25 cellular contexts compared by ENCODE assay signal in the genomic region with DNA sequence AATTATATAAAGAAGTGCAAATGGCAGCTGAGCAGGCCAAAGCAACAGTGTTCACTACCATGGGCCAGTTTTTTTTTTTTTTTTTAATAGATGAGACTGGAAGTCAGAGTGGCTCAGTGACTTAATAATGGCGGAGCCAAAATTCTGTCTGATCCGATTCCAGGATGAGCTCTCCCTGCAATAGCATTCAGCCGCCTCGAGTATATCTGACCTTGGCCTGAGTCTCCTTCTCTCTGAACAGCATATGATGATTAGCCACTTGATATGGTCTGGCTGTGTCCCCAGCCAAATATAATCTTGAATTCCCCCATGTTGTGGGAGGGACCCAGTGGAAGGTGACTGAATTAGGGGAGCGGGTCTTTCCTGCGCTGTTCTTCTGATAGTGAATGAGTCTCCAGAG.
"Had no signal": no experiment of that assay in that cellular context is flagged by ENCODE, and none has a peak within 500 bp of the region (broad histone marks: within the 10 kb centered on the region; RNA-seq: fewer than 3 reads in every experiment).

No MANE protein-coding gene starts in this region.

- H3K9me3 Mint-ChIP-seq: activated T-cell treated with anti-CD3 and anti-CD28 coated beads, Interleukin-2, amount 50 U/mL, for 24 hours; activated T-helper 1 cell treated with anti-CD3 and anti-CD28 coated beads, Interleukin-12 subunit alpha, Interleukin-12 subunit beta, Interleukin-2, Interleukin-4 antibody, amounts not matched to agents 30 ng/mL and 10 ng/mL and 1 ng/mL, durations not matched to agents 14 hours and 24 hours and 36 hours; T-helper 1 cell treated with Interleukin-12 subunit alpha and Interleukin-12 subunit beta and Interleukin-4 antibody, amounts not matched to agents 30 μg/mL and 1 μg/mL, for 36 hours had no signal

- H3K4me1 Mint-ChIP-seq: activated CD8-positive, alpha-beta memory T cell treated with anti-CD3 and anti-CD28 coated beads, Interleukin-2, amount 10 ng/mL, durations not matched to agents 7 days and 5 days had no signal

- H3K36me3 ChIP-seq: cardiac muscle cell, Peyer's patch had no signal

- H3K27me3 ChIP-seq: brain microvascular endothelial cell, cardiac muscle cell, Peyer's patch had no signal

- H3K4me3 Mint-ChIP-seq: activated CD8-positive, alpha-beta memory T cell treated with anti-CD3 and anti-CD28 coated beads, Interleukin-2, amount 10 ng/mL, durations not matched to agents 7 days and 5 days; activated naive CD8-positive, alpha-beta T cell; activated T-cell treated with anti-CD3 and anti-CD28 coated beads, Interleukin-2, amount 50 U/mL, for 24 hours; activated T-helper 1 cell treated with anti-CD3 and anti-CD28 coated beads, Interleukin-12 subunit alpha, Interleukin-12 subunit beta, Interleukin-2, Interleukin-4 antibody, amounts not matched to agents 30 ng/mL and 10 ng/mL and 1 ng/mL, durations not matched to agents 14 hours and 24 hours and 36 hours; T-helper 1 cell treated with Interleukin-12 subunit alpha and Interleukin-12 subunit beta and Interleukin-4 antibody, amounts not matched to agents 30 μg/mL and 1 μg/mL, for 36 hours had no signal

- H3K4me3 ChIP-seq: cardiac muscle cell, K562, Peyer's patch had no signal

- DNase-seq: activated CD4-positive, alpha-beta T cell treated with anti-CD3 and anti-CD28 coated beads for 4 hours; activated CD4-positive, alpha-beta T cell treated with anti-CD3 and anti-CD28 coated beads, Interleukin-2, amount 50 U/mL, for 48 hours; activated CD8-positive, alpha-beta memory T cell treated with anti-CD3 and anti-CD28 coated beads, Interleukin-2, amount 10 ng/mL, durations not matched to agents 7 days and 5 days; activated effector memory CD4-positive, alpha-beta T cell treated with Interleukin-2 at 50 U/mL for 16 hours; activated naive CD4-positive, alpha-beta T cell; activated T-cell treated with anti-CD3 and anti-CD28 coated beads, Interleukin-2, amount 50 U/mL, for 24 hours; brain microvascular endothelial cell; Karpas-422; MM.1S; NCI-H1105; NCI-H1436; NCI-H187; NCI-H2081; NCI-H510A treated with DMSO at 0.1 percent for 48 hours; NCI-H69; NK-92 treated with Interleukin-12 subunit alpha and Interleukin-12 subunit beta, amount 100 ng/mL, for 24 hours; Peyer's patch; SHP77 treated with DMSO at 0.1 percent for 48 hours had no signal

- ATAC-seq: activated CD4-positive, CD25-positive, alpha-beta regulatory T cell treated with anti-CD3 and anti-CD28 coated beads, Interleukin-2, amount 50 U/mL, for 24 hours; activated CD8-positive, alpha-beta memory T cell treated with anti-CD3 and anti-CD28 coated beads, Interleukin-2, amount 10 ng/mL, durations not matched to agents 7 days and 5 days; K562 had no signal

- H3K27ac ChIP-seq: brain microvascular endothelial cell, cardiac muscle cell, Peyer's patch, RWPE1 had no signal

- H3K36me3 Mint-ChIP-seq: activated CD8-positive, alpha-beta memory T cell treated with anti-CD3 and anti-CD28 coated beads, Interleukin-2, amount 10 ng/mL, durations not matched to agents 7 days and 5 days; activated naive CD8-positive, alpha-beta T cell had no signal

- H3K9me3 ChIP-seq: Peyer's patch had no signal

- H3K27me3 Mint-ChIP-seq: activated CD8-positive, alpha-beta memory T cell treated with anti-CD3 and anti-CD28 coated beads, Interleukin-2, amount 10 ng/mL, durations not matched to agents 7 days and 5 days; activated naive CD8-positive, alpha-beta T cell; activated T-cell treated with anti-CD3 and anti-CD28 coated beads, Interleukin-2, amount 50 U/mL, for 24 hours had no signal

- H3K27ac Mint-ChIP-seq: activated CD8-positive, alpha-beta memory T cell treated with anti-CD3 and anti-CD28 coated beads, Interleukin-2, amount 10 ng/mL, durations not matched to agents 7 days and 5 days; activated naive CD8-positive, alpha-beta T cell; activated T-cell treated with anti-CD3 and anti-CD28 coated beads, Interleukin-2, amount 50 U/mL, for 24 hours; activated T-helper 1 cell treated with anti-CD3 and anti-CD28 coated beads, Interleukin-12 subunit alpha, Interleukin-12 subunit beta, Interleukin-2, Interleukin-4 antibody, amounts not matched to agents 30 ng/mL and 10 ng/mL and 1 ng/mL, durations not matched to agents 14 hours and 24 hours and 36 hours; T-helper 1 cell treated with Interleukin-12 subunit alpha and Interleukin-12 subunit beta and Interleukin-4 antibody, amounts not matched to agents 30 μg/mL and 1 μg/mL, for 36 hours had no signal
